ENCODE assay signal across 1 cellular context in the genomic region with DNA sequence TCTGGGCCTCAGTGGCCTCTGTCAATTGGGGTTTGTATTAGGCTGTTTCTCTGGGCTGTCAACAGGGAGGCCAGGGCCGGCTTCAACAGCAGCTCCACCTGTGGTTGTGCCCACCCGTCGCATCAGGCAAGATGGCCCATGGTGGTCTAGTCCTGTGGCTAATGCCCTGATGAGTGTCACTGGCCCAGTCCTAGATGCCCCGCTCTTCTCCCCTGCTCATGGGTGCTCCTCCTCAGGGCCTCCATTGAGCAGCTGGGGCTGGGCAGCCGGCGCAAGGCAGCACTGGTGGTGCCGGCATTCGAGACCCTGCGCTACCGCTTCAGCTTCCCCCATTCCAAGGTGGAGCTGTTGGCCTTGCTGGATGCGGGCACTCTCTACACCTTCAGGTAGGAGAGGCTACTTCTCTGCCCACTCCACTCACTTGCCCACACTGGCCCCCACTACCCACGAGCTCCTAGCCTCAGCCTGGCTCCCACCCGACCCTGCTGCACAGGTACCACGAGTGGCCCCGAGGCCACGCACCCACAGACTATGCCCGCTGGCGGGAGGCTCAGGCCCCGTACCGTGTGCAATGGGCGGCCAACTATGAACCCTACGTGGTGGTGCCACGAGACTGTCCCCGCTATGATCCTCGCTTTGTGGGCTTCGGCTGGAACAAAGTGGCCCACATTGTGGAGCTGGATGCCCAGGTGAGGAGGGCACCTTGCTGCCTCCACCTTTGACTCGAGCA.
TF ChIP-seq lines count a peak whose summit lies in the region.

No MANE protein-coding gene starts in this region.

TF ChIP-seq in K562, 482 proteins besides CTCF, POLR2A, EP300 and RAD21:
- TF ChIP-seq CREB1 (IDR thresholded peaks at IDR 0.05) (no peak), CREB1 (CRISPR knock-in tag; IDR thresholded peaks at IDR 0.05) (no peak), POLR2G (IDR thresholded peaks at IDR 0.05; ENCODE audit: low read depth, low read length) (peak; percentile 61; the same call in 1 of the 2 replicates), GTF2E2 (tag; IDR thresholded peaks at IDR 0.05) (no peak)
- TF ChIP-seq, protein P1, sequence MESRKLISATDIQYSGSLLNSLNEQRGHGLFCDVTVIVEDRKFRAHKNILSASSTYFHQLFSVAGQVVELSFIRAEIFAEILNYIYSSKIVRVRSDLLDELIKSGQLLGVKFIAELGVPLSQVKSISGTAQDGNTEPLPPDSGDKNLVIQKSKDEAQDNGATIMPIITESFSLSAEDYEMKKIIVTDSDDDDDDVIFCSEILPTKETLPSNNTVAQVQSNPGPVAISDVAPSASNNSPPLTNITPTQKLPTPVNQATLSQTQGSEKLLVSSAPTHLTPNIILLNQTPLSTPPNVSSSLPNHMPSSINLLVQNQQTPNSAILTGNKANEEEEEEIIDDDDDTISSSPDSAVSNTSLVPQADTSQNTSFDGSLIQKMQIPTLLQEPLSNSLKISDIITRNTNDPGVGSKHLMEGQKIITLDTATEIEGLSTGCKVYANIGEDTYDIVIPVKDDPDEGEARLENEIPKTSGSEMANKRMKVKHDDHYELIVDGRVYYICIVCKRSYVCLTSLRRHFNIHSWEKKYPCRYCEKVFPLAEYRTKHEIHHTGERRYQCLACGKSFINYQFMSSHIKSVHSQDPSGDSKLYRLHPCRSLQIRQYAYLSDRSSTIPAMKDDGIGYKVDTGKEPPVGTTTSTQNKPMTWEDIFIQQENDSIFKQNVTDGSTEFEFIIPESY (CRISPR knock-in tag; IDR thresholded peaks at IDR 0.05) = 0 out of 2 replicates have a peak, but pooled peaks have one; percentile 31
- TF ChIP-seq, protein P2, sequence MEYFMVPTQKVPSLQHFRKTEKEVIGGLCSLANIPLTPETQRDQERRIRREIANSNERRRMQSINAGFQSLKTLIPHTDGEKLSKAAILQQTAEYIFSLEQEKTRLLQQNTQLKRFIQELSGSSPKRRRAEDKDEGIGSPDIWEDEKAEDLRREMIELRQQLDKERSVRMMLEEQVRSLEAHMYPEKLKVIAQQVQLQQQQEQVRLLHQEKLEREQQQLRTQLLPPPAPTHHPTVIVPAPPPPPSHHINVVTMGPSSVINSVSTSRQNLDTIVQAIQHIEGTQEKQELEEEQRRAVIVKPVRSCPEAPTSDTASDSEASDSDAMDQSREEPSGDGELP (CRISPR knock-in tag; IDR thresholded peaks at IDR 0.05; ENCODE audit: borderline replicate concordance) = 0 out of 2 replicates have a peak, but pooled peaks have one; percentile 10
- TF ChIP-seq, protein P3, sequence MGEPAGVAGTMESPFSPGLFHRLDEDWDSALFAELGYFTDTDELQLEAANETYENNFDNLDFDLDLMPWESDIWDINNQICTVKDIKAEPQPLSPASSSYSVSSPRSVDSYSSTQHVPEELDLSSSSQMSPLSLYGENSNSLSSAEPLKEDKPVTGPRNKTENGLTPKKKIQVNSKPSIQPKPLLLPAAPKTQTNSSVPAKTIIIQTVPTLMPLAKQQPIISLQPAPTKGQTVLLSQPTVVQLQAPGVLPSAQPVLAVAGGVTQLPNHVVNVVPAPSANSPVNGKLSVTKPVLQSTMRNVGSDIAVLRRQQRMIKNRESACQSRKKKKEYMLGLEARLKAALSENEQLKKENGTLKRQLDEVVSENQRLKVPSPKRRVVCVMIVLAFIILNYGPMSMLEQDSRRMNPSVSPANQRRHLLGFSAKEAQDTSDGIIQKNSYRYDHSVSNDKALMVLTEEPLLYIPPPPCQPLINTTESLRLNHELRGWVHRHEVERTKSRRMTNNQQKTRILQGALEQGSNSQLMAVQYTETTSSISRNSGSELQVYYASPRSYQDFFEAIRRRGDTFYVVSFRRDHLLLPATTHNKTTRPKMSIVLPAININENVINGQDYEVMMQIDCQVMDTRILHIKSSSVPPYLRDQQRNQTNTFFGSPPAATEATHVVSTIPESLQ (CRISPR knock-in tag; IDR thresholded peaks at IDR 0.05) = no peak
TF ChIP-seq in K562: peak in this region for 3.
